Comparison of ENCODE assay signal across 26 cellular contexts in the genomic region with DNA sequence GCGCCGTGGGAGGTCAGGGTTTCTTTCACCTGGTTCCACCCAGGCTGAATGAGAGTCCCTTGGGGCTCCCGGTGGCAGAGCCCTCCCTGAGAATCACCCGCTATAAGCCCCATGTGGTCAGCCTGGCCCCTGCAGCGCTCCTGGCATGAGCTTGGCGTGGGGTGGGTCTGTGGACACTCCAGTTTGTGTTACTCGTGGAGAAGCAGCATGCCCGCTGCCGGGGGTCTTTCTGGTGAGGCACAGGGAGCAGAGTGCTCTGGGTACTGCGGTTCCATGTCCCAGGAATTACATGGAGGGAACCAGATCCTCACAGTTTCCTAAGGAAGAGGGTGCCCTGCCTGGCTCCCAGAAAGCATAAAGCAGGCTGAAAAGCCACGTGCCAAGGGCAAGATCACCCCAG.
"Had no signal": no experiment of that assay in that cellular context is flagged by ENCODE, and none has a peak within 500 bp of the region (broad histone marks: within the 10 kb centered on the region; RNA-seq: fewer than 3 reads in every experiment).

No MANE protein-coding gene starts in this region.

- H3K27ac Mint-ChIP-seq: activated CD4-positive, alpha-beta memory T cell treated with anti-CD3 and anti-CD28 coated beads, Interleukin-2, amount 10 ng/mL, durations not matched to agents 7 days and 5 days; activated naive CD4-positive, alpha-beta T cell treated with anti-CD3 and anti-CD28 coated beads, Interleukin-2, amount 50 U/mL, for 24 hours; activated T-cell treated with anti-CD3 and anti-CD28 coated beads, Interleukin-2, amount 50 U/mL, for 24 hours; activated T-helper 2 cell treated with anti-CD3 and anti-CD28 coated beads, Interferon-gamma antibody, Interleukin-2, Interleukin-4, amounts not matched to agents 10 μg/mL and 5 μg/mL and 100 μg/mL, durations not matched to agents 14 hours and 24 hours and 36 hours had no signal

- H3K27ac ChIP-seq: brain microvascular endothelial cell, PC-9, SJCRH30, SK-N-MC, WERI-Rb-1 had no signal

- H3K4me1 ChIP-seq: SJCRH30 had no signal

- H3K27me3 ChIP-seq: brain microvascular endothelial cell, SJCRH30 had no signal

- H3K4me3 ChIP-seq: PC-9, SJCRH30, SK-N-MC had no signal

- H3K36me3 Mint-ChIP-seq: activated naive CD4-positive, alpha-beta T cell treated with anti-CD3 and anti-CD28 coated beads, Interleukin-2, amount 50 U/mL, for 24 hours had no signal

- H3K4me1 Mint-ChIP-seq: activated CD4-positive, alpha-beta memory T cell treated with anti-CD3 and anti-CD28 coated beads, Interleukin-2, amount 10 ng/mL, durations not matched to agents 7 days and 5 days; activated naive CD4-positive, alpha-beta T cell treated with anti-CD3 and anti-CD28 coated beads, Interleukin-2, amount 50 U/mL, for 24 hours had no signal

- DNase-seq: activated CD4-positive, alpha-beta memory T cell treated with anti-CD3 and anti-CD28 coated beads, Interleukin-2, amount 10 ng/mL, durations not matched to agents 7 days and 5 days; activated CD4-positive, alpha-beta T cell treated with anti-CD3 and anti-CD28 coated beads for 1 hour; activated CD4-positive, alpha-beta T cell treated with anti-CD3 and anti-CD28 coated beads for 48 hours; activated CD4-positive, CD25-positive, alpha-beta regulatory T cell; activated gamma-delta T cell; activated naive CD4-positive, alpha-beta T cell treated with Interleukin-2 at 50 U/mL for 16 hours; activated T-cell treated with anti-CD3 and anti-CD28 coated beads, Interleukin-2, amount 50 U/mL, for 24 hours; anterior cingulate cortex; brain microvascular endothelial cell; central memory CD4-positive, alpha-beta T cell; Karpas-422; NCI-H1105; NCI-H1417 treated with DMSO at 0.1 percent for 48 hours; NCI-H1694; NCI-H1930; NCI-H2081 treated with DMSO at 0.1 percent for 48 hours; NCI-H226; NCI-H524 treated with DMSO at 0.1 percent for 48 hours; PC-9; SHP77; SJCRH30; T1000; WERI-Rb-1 had no signal

- H3K27me3 Mint-ChIP-seq: activated CD4-positive, alpha-beta memory T cell treated with anti-CD3 and anti-CD28 coated beads, Interleukin-2, amount 10 ng/mL, durations not matched to agents 7 days and 5 days; activated naive CD4-positive, alpha-beta T cell treated with anti-CD3 and anti-CD28 coated beads, Interleukin-2, amount 50 U/mL, for 24 hours; activated T-cell treated with anti-CD3 and anti-CD28 coated beads, Interleukin-2, amount 50 U/mL, for 24 hours had no signal

- H3K9me3 Mint-ChIP-seq: activated CD4-positive, alpha-beta memory T cell treated with anti-CD3 and anti-CD28 coated beads, Interleukin-2, amount 10 ng/mL, durations not matched to agents 7 days and 5 days; activated naive CD4-positive, alpha-beta T cell treated with anti-CD3 and anti-CD28 coated beads, Interleukin-2, amount 50 U/mL, for 24 hours; activated T-cell treated with anti-CD3 and anti-CD28 coated beads, Interleukin-2, amount 50 U/mL, for 24 hours; activated T-helper 2 cell treated with anti-CD3 and anti-CD28 coated beads, Interferon-gamma antibody, Interleukin-2, Interleukin-4, amounts not matched to agents 10 μg/mL and 5 μg/mL and 100 μg/mL, durations not matched to agents 14 hours and 24 hours and 36 hours had no signal

- H3K4me2 ChIP-seq: PC-9 had no signal

- H3K4me3 Mint-ChIP-seq: activated CD4-positive, alpha-beta memory T cell treated with anti-CD3 and anti-CD28 coated beads, Interleukin-2, amount 10 ng/mL, durations not matched to agents 7 days and 5 days; activated naive CD4-positive, alpha-beta T cell treated with anti-CD3 and anti-CD28 coated beads, Interleukin-2, amount 50 U/mL, for 24 hours; activated T-cell treated with anti-CD3 and anti-CD28 coated beads, Interleukin-2, amount 50 U/mL, for 24 hours had no signal

- H3K9me3 ChIP-seq: SJCRH30 had no signal

- H2AFZ ChIP-seq: PC-9 had no signal
